Comparison of ENCODE assay signal across 1 cellular context in the genomic region with DNA sequence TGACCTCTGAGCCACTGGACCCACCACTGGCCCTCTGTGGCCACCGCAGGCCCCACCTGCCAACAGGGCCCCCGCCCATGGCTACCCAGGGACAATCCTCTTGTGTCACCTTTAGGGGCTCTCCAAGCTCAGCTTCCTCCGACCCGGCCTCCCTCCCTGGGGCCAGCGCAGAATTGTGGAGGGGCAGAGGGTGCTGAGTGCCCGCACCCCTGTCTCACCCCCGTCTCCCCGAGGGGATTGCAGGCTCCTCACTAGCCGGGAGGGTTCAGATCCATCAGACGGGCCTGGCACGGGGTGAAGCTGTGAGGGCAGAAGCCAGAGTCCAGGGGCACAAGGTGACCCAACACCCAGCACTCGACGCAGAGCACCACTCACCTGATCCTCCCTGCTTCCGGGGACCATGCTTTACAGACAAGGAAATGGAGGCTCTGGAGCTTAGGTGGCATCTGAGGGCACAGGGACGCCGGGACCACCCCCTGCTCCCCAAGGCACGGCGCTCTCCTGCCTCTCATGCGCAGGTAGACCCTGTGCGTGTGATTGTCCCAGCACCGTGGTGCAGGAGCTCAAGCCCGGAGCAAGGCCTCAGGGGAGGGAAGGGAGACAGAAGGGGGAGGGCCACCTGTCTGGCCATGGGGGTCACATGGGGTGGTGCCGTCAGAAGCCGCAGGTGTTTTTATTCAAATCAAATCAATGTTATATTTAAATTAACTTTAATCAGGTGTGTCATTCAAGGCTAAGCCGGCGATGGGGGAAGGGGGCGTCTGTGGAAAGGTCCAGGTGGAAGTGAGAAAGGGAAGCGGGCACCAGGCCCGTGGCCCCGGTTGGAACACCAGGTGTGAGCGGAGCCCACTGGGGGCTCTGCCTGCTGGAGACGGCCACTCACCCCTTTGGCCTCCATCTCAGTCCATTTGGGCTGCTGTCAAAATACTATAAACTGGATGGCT.
TF ChIP-seq lines count a peak whose summit lies in the region.

No MANE protein-coding gene starts in this region.

TF ChIP-seq in HEK293T, 16 proteins besides CTCF, POLR2A, EP300 and RAD21:
- TF ChIP-seq, protein P1, sequence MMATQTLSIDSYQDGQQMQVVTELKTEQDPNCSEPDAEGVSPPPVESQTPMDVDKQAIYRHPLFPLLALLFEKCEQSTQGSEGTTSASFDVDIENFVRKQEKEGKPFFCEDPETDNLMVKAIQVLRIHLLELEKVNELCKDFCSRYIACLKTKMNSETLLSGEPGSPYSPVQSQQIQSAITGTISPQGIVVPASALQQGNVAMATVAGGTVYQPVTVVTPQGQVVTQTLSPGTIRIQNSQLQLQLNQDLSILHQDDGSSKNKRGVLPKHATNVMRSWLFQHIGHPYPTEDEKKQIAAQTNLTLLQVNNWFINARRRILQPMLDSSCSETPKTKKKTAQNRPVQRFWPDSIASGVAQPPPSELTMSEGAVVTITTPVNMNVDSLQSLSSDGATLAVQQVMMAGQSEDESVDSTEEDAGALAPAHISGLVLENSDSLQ (IDR thresholded peaks at IDR 0.05) = no peak
- TF ChIP-seq FOXK2 (IDR thresholded peaks at IDR 0.05) (no peak), HDGF (IDR thresholded peaks at IDR 0.05; ENCODE audit: borderline replicate concordance) (no peak), CTBP1 (IDR thresholded peaks at IDR 0.05; ENCODE audit: borderline replicate concordance) (no peak)
